25 cellular contexts compared by ENCODE assay signal in the genomic region with DNA sequence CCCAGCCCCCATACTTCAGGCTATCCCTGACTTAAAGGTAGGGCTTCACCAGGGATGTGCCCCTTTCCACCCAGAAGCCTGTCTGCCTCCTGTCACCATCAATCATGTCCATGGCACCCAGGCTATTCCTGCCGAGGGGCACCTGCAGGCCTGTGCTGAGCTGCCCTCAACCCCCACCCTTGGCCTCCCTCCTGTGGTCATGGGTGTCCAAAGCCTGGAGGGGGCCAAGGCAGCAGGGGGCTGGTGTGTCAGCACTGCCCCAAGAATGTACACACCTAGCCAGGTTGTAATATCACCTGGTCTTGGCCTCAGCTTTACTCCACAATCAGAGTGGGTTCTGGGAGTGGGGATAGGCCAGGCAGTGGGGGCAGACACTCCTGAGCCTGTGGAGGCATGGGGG.
"Had no signal": no experiment of that assay in that cellular context is flagged by ENCODE, and none has a peak within 500 bp of the region (broad histone marks: within the 10 kb centered on the region; RNA-seq: fewer than 3 reads in every experiment).

No MANE protein-coding gene starts in this region.

- H3K27ac Mint-ChIP-seq: immature natural killer cell, mesothelial cell of epicardium had no signal

- H3K9me3 ChIP-seq: esophagus muscularis mucosa, gastroesophageal sphincter, heart left ventricle, left lung, lower lobe of right lung, mucosa of descending colon had no signal

- H3K4me2 ChIP-seq: hepatocyte had no signal

- FAIRE-seq: colon, endothelial cell of umbilical vein, frontal cortex, islet of Langerhans, keratinocyte had no signal

- H2AFZ ChIP-seq: hepatocyte had no signal

- H3K27ac ChIP-seq: coronary artery, dorsolateral prefrontal cortex, esophagus muscularis mucosa, foreskin keratinocyte, gastroesophageal sphincter, heart left ventricle, hepatocyte, left lung, lower lobe of right lung had no signal

- H3K36me3 Mint-ChIP-seq: mesothelial cell of epicardium had no signal

- H3K27me3 ChIP-seq: esophagus muscularis mucosa, foreskin keratinocyte, hepatocyte, left lung had no signal

- ATAC-seq: foreskin keratinocyte, gastroesophageal sphincter, left cardiac atrium, left lung, left ventricle myocardium superior, lower lobe of right lung, mucosa of descending colon had no signal

- H3K4me1 ChIP-seq: esophagus muscularis mucosa, foreskin keratinocyte, gastroesophageal sphincter, heart left ventricle, left lung, lower lobe of right lung had no signal

- H3K36me3 ChIP-seq: esophagus muscularis mucosa, gastroesophageal sphincter, heart left ventricle, left lung, lower lobe of right lung had no signal

- H3K4me3 ChIP-seq: coronary artery, dorsolateral prefrontal cortex, esophagus muscularis mucosa, gastroesophageal sphincter, heart left ventricle, hepatocyte, left lung, lower lobe of right lung, mucosa of descending colon had no signal

- H3K4me1 Mint-ChIP-seq: immature natural killer cell had no signal

- H3K4me3 Mint-ChIP-seq: immature natural killer cell, mesothelial cell of epicardium had no signal

- DNase-seq: cerebellar nuclear complex; dermis blood vessel endothelial cell; dorsolateral prefrontal cortex; effector CD4-positive, alpha-beta T cell; effector memory CD4-positive, alpha-beta T cell; foreskin keratinocyte; heart left ventricle; hypothalamus; immature natural killer cell; left cardiac atrium; left ventricle myocardium superior; lower lobe of right lung; mesenchymal stem cell; mucosa of descending colon had no signal
